Comparison of ENCODE assay signal across 25 cellular contexts in the genomic region with DNA sequence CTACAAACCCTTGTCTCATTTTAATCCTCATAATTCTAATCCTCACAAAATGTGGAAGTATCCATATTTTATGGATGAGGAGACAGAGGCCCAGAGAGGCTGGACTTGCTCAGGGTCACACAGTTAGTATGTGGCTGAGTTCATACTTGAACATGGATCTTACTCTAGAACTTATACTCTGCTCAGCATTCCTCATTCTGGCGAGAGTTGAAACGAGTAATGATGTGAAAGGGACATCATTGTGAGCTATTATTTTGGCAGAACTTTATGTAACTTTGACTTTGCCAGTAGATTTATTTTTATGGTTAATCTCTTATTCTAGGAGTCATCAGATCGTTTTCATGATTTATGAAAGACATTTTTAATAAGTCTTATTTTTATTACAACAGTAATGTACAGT.
"Had no signal": no experiment of that assay in that cellular context is flagged by ENCODE, and none has a peak within 500 bp of the region (broad histone marks: within the 10 kb centered on the region; RNA-seq: fewer than 3 reads in every experiment).

No MANE protein-coding gene starts in this region.

- H3K36me3 ChIP-seq: right lobe of liver, transverse colon had no signal

- H3K27me3 ChIP-seq: body of pancreas, right lobe of liver, transverse colon had no signal

- DNase-seq: activated CD4-positive, alpha-beta memory T cell treated with anti-CD3 and anti-CD28 coated beads for 36 hours; activated CD4-positive, alpha-beta T cell treated with anti-CD3 and anti-CD28 coated beads, Interleukin-2, amount 10 ng/mL, durations not matched to agents 24 days and 14 days; activated CD4-positive, CD25-positive, alpha-beta regulatory T cell treated with anti-CD3 and anti-CD28 coated beads, Interleukin-2, amount 50 U/mL, for 72 hours; activated CD8-positive, alpha-beta memory T cell treated with anti-CD3 and anti-CD28 coated beads, Interleukin-2, amount 50 U/mL, for 48 hours; activated T-cell treated with anti-CD3 and anti-CD28 coated beads, Interleukin-2, amount 50 U/mL, for 24 hours; anterior cingulate cortex; body of pancreas; dermis blood vessel endothelial cell; effector memory CD4-positive, alpha-beta T cell; erythroblast; head of caudate nucleus; hippocampal formation; immature natural killer cell; posterior cingulate gyrus; right lobe of liver; stimulated activated CD4-positive, alpha-beta T cell treated with anti-CD3 and anti-CD28 coated beads, Interleukin-2, amount 100 ng/mL, for 48 hours; stimulated activated naive CD4-positive, alpha-beta T cell treated with Interleukin-2 at 50 U/mL for 16 hours; T-helper 17 cell; T1000; transverse colon had no signal

- FAIRE-seq: colon, urothelium cell line had no signal

- ATAC-seq: activated T-helper 17 cell treated with anti-CD3 and anti-CD28 coated beads, Interleukin-2, amount 50 U/mL, for 72 hours; body of pancreas; left lobe of liver; right lobe of liver; T-helper 17 cell had no signal

- H3K9me3 ChIP-seq: body of pancreas, right lobe of liver, transverse colon had no signal

- H3K4me3 ChIP-seq: body of pancreas, lung, right lobe of liver, transverse colon had no signal

- H3K27ac ChIP-seq: body of pancreas, right lobe of liver, transverse colon had no signal
